ENCODE assay signal across 13 cellular contexts in the genomic region with DNA sequence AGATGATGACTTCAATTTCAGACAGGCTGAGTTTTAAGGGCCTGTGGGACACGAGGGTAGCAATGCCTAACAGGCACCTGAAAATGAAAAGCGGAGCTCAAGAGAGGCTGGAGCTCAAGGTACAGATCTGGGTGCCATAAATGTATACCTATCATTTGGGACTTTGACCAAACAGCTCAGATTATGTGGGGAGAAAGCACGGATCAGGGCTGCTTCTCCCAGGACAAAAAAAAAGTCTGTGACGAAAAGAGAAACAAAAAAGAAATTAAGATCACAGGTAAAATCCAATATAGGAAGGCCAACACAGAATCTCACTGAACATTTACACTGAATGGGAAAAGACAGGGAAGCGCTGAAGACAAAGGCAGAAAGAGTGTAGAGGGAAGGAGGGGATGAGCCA. TPM values are rescaled to one million over a fixed set of nuclear protein-coding genes. Genes with fewer than 3 reads are reported as not detected.
DNase-seq lines count a peak whose midpoint lies in the region; ATAC-seq, FAIRE-seq and TF ChIP-seq lines count a peak whose summit lies in the region.
"Had no signal": no experiment of that assay in that cellular context is flagged by ENCODE, and none has a peak within 500 bp of the region (broad histone marks: within the 10 kb centered on the region; RNA-seq: fewer than 3 reads in every experiment).

No MANE protein-coding gene starts in this region.

- CTCF ChIA-PET in HEK293 (lab: Yijun Ruan, JAX), result interaction anchor here (0.6 kb wide), 1 partner anchor 363 kb away, joined by 4 read pairs; no protein-coding TSS in a partner anchor

- no peaks in the 10 kb centered on the region for H3K27me3 Mint-ChIP-seq in activated T-helper 2 cell treated with anti-CD3 and anti-CD28 coated beads, Interferon-gamma antibody, Interleukin-2, Interleukin-4, amounts not matched to agents 10 μg/mL and 5 μg/mL and 100 μg/mL, durations not matched to agents 14 hours and 24 hours and 36 hours (ENCODE audit: low read depth)

- no peak overlapping the region for H3K4me3 ChIP-seq in HEK293 (ENCODE audit: low read depth, low read length)
- H3K4me3 ChIP-seq in mucosa of rectum (ENCODE audit: low read length in 2 of 2), result peak overlapping the region; percentile 88 to 93

- H3K27me3 ChIP-seq in mucosa of rectum (ENCODE audit: control insufficient read depth in 2 of 2, insufficient read depth in 2 of 2, low read length in 2 of 2), result no peaks in the 10 kb centered on the region
- H3K27me3 ChIP-seq: neutrophil had no signal

- intact Hi-C loops in activated T-helper 2 cell treated with anti-CD3 and anti-CD28 coated beads, Interferon-gamma antibody, Interleukin-2, Interleukin-4, amounts not matched to agents 10 μg/mL and 5 μg/mL and 100 μg/mL, durations not matched to agents 14 hours and 24 hours and 36 hours (cut with micrococcal nuclease), result loop anchor here (5.0 to 10.0 kb wide), 3 partner anchors 33 to 386 kb away; a partner anchor contains a TSS

- no peak for ATAC-seq in GM21825 (IDR thresholded peaks at IDR 0.05; ENCODE audit: unreplicated experiment)

- H3K9me3 ChIP-seq in HEK293 (ENCODE audit: control insufficient read depth, insufficient read depth, low read depth, low read length) (no peaks in the 10 kb centered on the region), mucosa of rectum (ENCODE audit: control insufficient read depth in 2 of 2, low read length in 2 of 2) (no peaks in the 10 kb centered on the region)
- H3K9me3 ChIP-seq: neutrophil, thoracic aorta had no signal

- FAIRE-seq in RCC 7860 (lab: Jason Lieb, UNC), result no peak
- FAIRE-seq: D721Med had no signal

- TF ChIP-seq CTCF in C4-2B (conservative IDR thresholded peaks at IDR 0.05) (no peak), HEK293 (tag by site-specific recombination; IDR thresholded peaks at IDR 0.05) (no peak)

- H3K36me3 ChIP-seq in HEK293 (ENCODE audit: control insufficient read depth in 2 of 2, insufficient read depth in 1 of 2, low read length in 2 of 2) (peaks cover 12 to 45% of the 10 kb centered on the region in 2 experiments; a peak in 2 of 3 replicates), mucosa of rectum (ENCODE audit: control insufficient read depth in 2 of 2, insufficient read depth in 2 of 2, low read length in 2 of 2) (peaks cover 27 to 33% of the 10 kb centered on the region in 2 donors)

- POLR2A ChIA-PET in HEK293 (lab: Yijun Ruan, JAX), result interaction anchor here (3.6 kb wide), 1 partner anchor 9 kb away, joined by 28 read pairs; a partner anchor contains a TSS

- H3K4me3 Mint-ChIP-seq in activated T-helper 2 cell treated with anti-CD3 and anti-CD28 coated beads, Interferon-gamma antibody, Interleukin-2, Interleukin-4, amounts not matched to agents 10 μg/mL and 5 μg/mL and 100 μg/mL, durations not matched to agents 14 hours and 24 hours and 36 hours (ENCODE audit: low read depth), result peak overlapping the region; percentile 97

- peaks cover 57% of the 10 kb centered on the region for H3K36me3 Mint-ChIP-seq in activated T-helper 2 cell treated with anti-CD3 and anti-CD28 coated beads, Interferon-gamma antibody, Interleukin-2, Interleukin-4, amounts not matched to agents 10 μg/mL and 5 μg/mL and 100 μg/mL, durations not matched to agents 14 hours and 24 hours and 36 hours (ENCODE audit: low read depth)

- H3K27ac Mint-ChIP-seq in activated T-helper 2 cell treated with anti-CD3 and anti-CD28 coated beads, Interferon-gamma antibody, Interleukin-2, Interleukin-4, amounts not matched to agents 10 μg/mL and 5 μg/mL and 100 μg/mL, durations not matched to agents 14 hours and 24 hours and 36 hours, result peak overlapping the region; percentile 91

- H3K9ac ChIP-seq in mucosa of rectum (ENCODE audit: low read depth in 1 of 2, low read length in 2 of 2), result peak overlapping the region in 1 of 2 donors; percentile 44

- H3K27ac ChIP-seq in C4-2B, result peak overlapping the region; percentile 93; the same call in 1 of the 2 replicates
- no peak overlapping the region for H3K27ac ChIP-seq in HEK293 (ENCODE audit: extremely low read depth, low read depth, low read length)
- peak overlapping the region; percentile 61 to 92 for H3K27ac ChIP-seq in mucosa of rectum (ENCODE audit: low read depth in 2 of 2, low read length in 2 of 2)
- H3K27ac ChIP-seq: neutrophil, thoracic aorta had no signal

- H3K4me1 Mint-ChIP-seq in activated T-helper 2 cell treated with anti-CD3 and anti-CD28 coated beads, Interferon-gamma antibody, Interleukin-2, Interleukin-4, amounts not matched to agents 10 μg/mL and 5 μg/mL and 100 μg/mL, durations not matched to agents 14 hours and 24 hours and 36 hours (ENCODE audit: low read depth), result peaks cover 66% of the 10 kb centered on the region

- H3K4me1 ChIP-seq in HEK293 (ENCODE audit: control insufficient read depth, insufficient read depth, low read length) (peaks cover 2% of the 10 kb centered on the region; the same call in 1 of the 2 replicates), mucosa of rectum (ENCODE audit: control insufficient read depth in 2 of 2, insufficient read depth in 2 of 2, low read length in 2 of 2) (peaks cover 14 to 30% of the 10 kb centered on the region in 2 donors)

- no peaks in the 10 kb centered on the region for H3K9me3 Mint-ChIP-seq in activated T-helper 2 cell treated with anti-CD3 and anti-CD28 coated beads, Interferon-gamma antibody, Interleukin-2, Interleukin-4, amounts not matched to agents 10 μg/mL and 5 μg/mL and 100 μg/mL, durations not matched to agents 14 hours and 24 hours and 36 hours

- no peak for DNase-seq in activated T-helper 2 cell treated with anti-CD3 and anti-CD28 coated beads, Interferon-gamma antibody, Interleukin-2, Interleukin-4, amounts not matched to agents 10 μg/mL and 5 μg/mL and 100 μg/mL, durations not matched to agents 14 hours and 24 hours and 36 hours (ENCODE audit: low spot score)
- DNase-seq in RCC 7860 (ENCODE audit: low spot score) (no peak), T-helper 9 cell (no peak)
- no peak for DNase-seq in stimulated activated naive CD4-positive, alpha-beta T cell (lab: John Stamatoyannopoulos, UW)
- DNase-seq: NCI-H510A had no signal

TF ChIP-seq in HEK293, 187 proteins besides CTCF, POLR2A, EP300 and RAD21:
- TF ChIP-seq ZNF366 (tag by site-specific recombination; conservative IDR thresholded peaks at IDR 0.05) (0 out of 2 replicates have a peak, but pooled peaks have one; percentile 17), ZNF121 (tag by site-specific recombination; IDR thresholded peaks at IDR 0.05) (no peak), ZBTB17 (tag by site-specific recombination; IDR thresholded peaks at IDR 0.05) (0 out of 2 replicates have a peak, but pooled peaks have one; percentile 27)
TF ChIP-seq in HEK293: peak in this region for 2.

RNA-seq across cellular contexts. Expression of a gene that starts 1.9 kb away (rescaled TPM):
- total RNA-seq in activated T-helper 2 cell treated with anti-CD3 and anti-CD28 coated beads, Interferon-gamma antibody, Interleukin-2, Interleukin-4, amounts not matched to agents 10 μg/mL and 5 μg/mL and 100 μg/mL, durations not matched to agents 14 hours and 24 hours and 36 hours, result 106 and 112 TPM in 2 replicates

RNA-seq across cellular contexts. Expression of a gene that starts 8.5 kb away (rescaled TPM):
- 61.2 and 66.9 TPM in 2 replicates for total RNA-seq in activated T-helper 2 cell treated with anti-CD3 and anti-CD28 coated beads, Interferon-gamma antibody, Interleukin-2, Interleukin-4, amounts not matched to agents 10 μg/mL and 5 μg/mL and 100 μg/mL, durations not matched to agents 14 hours and 24 hours and 36 hours

RNA-seq across cellular contexts. Expression of a gene that starts 21.5 kb away (rescaled TPM):
- total RNA-seq in activated T-helper 2 cell treated with anti-CD3 and anti-CD28 coated beads, Interferon-gamma antibody, Interleukin-2, Interleukin-4, amounts not matched to agents 10 μg/mL and 5 μg/mL and 100 μg/mL, durations not matched to agents 14 hours and 24 hours and 36 hours, result not detected in 2 replicates
- total RNA-seq: T-helper 2 cell treated with Interferon-gamma antibody and Interleukin-4, amounts not matched to agents 100 ng/mL and 5 ng/mL, for 36 hours had no signal

RNA-seq across cellular contexts. Expression of a gene that starts 33.6 kb away (rescaled TPM):
- 62.0 and 66.1 TPM in 2 replicates for total RNA-seq in activated T-helper 2 cell treated with anti-CD3 and anti-CD28 coated beads, Interferon-gamma antibody, Interleukin-2, Interleukin-4, amounts not matched to agents 10 μg/mL and 5 μg/mL and 100 μg/mL, durations not matched to agents 14 hours and 24 hours and 36 hours

RNA-seq across cellular contexts. Expression of a gene that starts 59.6 kb away (rescaled TPM):
- total RNA-seq in activated T-helper 2 cell treated with anti-CD3 and anti-CD28 coated beads, Interferon-gamma antibody, Interleukin-2, Interleukin-4, amounts not matched to agents 10 μg/mL and 5 μg/mL and 100 μg/mL, durations not matched to agents 14 hours and 24 hours and 36 hours, result 111 and 113 TPM in 2 replicates
